In genomic region chr11:79045811-79046304, GRCh38 we compare ENCODE assay signal across 1 cellular context.
TF ChIP-seq lines count a peak whose summit lies in the region.

No MANE protein-coding gene starts in this region.

TF ChIP-seq in GM23338, 12 proteins besides CTCF, POLR2A, EP300 and RAD21 (continued from another document):
- TF ChIP-seq ZNF462 (CRISPR knock-in tag; IDR thresholded peaks at IDR 0.05) = no peak
- no peak for TF ChIP-seq NANOG (IDR thresholded peaks at IDR 0.05; ENCODE audit: borderline replicate concordance)
- no peak for TF ChIP-seq ETS1 (IDR thresholded peaks at IDR 0.05)
- TF ChIP-seq POLR2AphosphoS5 (IDR thresholded peaks at IDR 0.05; ENCODE audit: low read depth) = no peak
- TF ChIP-seq REST (IDR thresholded peaks at IDR 0.05; ENCODE audit: unreplicated experiment) = no peak
- no peak for TF ChIP-seq ZNF114 (CRISPR knock-in tag; IDR thresholded peaks at IDR 0.05)
- no peak for TF ChIP-seq JUNB (IDR thresholded peaks at IDR 0.05; ENCODE audit: unreplicated experiment)
